8 cellular contexts compared by ENCODE assay signal in genomic region chr1:69215883-69216282, GRCh38.
"Had no signal": no experiment of that assay in that cellular context is flagged by ENCODE, and none has a peak within 500 bp of the region (broad histone marks: within the 10 kb centered on the region; RNA-seq: fewer than 3 reads in every experiment).

No MANE protein-coding gene starts in this region.

- H3K4me3 ChIP-seq: GM12878 had no signal

- FAIRE-seq: G401.6, GM12878, GM12891, GM12892, GM18507, GM19239 had no signal

- ATAC-seq: GM12878 had no signal

- DNase-seq: GDM1, GF-D8 had no signal
